Comparison of ENCODE assay signal across 2 cellular contexts in the genomic region with DNA sequence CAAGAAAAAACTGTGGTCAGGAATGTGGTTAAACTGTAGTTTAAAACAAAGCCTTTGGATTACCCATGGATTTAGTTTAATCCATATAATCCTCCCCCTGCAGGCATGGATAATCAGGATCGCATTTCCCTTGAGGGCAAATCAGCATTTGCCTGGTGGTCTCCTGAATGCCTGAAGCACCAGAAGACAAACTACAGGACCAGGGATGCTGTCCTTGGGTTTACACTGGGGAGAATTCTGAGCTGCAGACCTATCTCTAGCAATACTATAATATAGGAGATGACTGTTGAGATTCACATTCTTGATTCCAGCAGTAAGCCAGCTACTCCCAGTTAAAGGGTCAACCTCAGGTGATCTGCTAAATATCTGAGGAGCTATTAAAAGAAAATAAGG.
TF ChIP-seq lines count a peak whose summit lies in the region.

No MANE protein-coding gene starts in this region.

TF ChIP-seq in SK-N-SH treated with all-trans-retinoic acid at 6 μM for 48 hours, 23 proteins besides CTCF, POLR2A, EP300 and RAD21:
- TF ChIP-seq ZFP3 (CRISPR knock-in tag; IDR thresholded peaks at IDR 0.05) (no peak), ZFP30 (CRISPR knock-in tag; IDR thresholded peaks at IDR 0.05) (no peak), ZNF565 (CRISPR knock-in tag; conservative IDR thresholded peaks at IDR 0.05; ENCODE audit: low read depth) (no peak), ZC3H10 (CRISPR knock-in tag; IDR thresholded peaks at IDR 0.05) (no peak), SNAI2 (CRISPR knock-in tag; IDR thresholded peaks at IDR 0.05) (no peak), ESRRG (CRISPR knock-in tag; IDR thresholded peaks at IDR 0.05) (no peak), CSDC2 (CRISPR knock-in tag; IDR thresholded peaks at IDR 0.05) (no peak), ISL1 (CRISPR knock-in tag; IDR thresholded peaks at IDR 0.05) (no peak), ARNTL (CRISPR knock-in tag; IDR thresholded peaks at IDR 0.05; ENCODE audit: borderline replicate concordance, low read depth) (no peak), OSR1 (CRISPR knock-in tag; IDR thresholded peaks at IDR 0.05) (no peak), ZNF8 (CRISPR knock-in tag; IDR thresholded peaks at IDR 0.05) (no peak), ZNF70 (CRISPR knock-in tag; IDR thresholded peaks at IDR 0.05) (no peak)
- TF ChIP-seq, protein P1, sequence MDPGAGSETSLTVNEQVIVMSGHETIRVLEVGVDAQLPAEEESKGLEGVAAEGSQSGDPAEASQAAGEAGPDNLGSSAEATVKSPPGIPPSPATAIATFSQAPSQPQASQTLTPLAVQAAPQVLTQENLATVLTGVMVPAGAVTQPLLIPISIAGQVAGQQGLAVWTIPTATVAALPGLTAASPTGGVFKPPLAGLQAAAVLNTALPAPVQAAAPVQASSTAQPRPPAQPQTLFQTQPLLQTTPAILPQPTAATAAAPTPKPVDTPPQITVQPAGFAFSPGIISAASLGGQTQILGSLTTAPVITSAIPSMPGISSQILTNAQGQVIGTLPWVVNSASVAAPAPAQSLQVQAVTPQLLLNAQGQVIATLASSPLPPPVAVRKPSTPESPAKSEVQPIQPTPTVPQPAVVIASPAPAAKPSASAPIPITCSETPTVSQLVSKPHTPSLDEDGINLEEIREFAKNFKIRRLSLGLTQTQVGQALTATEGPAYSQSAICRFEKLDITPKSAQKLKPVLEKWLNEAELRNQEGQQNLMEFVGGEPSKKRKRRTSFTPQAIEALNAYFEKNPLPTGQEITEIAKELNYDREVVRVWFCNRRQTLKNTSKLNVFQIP (CRISPR knock-in tag; IDR thresholded peaks at IDR 0.05; ENCODE audit: borderline replicate concordance, low read depth), result no peak
- TF ChIP-seq, protein P2, sequence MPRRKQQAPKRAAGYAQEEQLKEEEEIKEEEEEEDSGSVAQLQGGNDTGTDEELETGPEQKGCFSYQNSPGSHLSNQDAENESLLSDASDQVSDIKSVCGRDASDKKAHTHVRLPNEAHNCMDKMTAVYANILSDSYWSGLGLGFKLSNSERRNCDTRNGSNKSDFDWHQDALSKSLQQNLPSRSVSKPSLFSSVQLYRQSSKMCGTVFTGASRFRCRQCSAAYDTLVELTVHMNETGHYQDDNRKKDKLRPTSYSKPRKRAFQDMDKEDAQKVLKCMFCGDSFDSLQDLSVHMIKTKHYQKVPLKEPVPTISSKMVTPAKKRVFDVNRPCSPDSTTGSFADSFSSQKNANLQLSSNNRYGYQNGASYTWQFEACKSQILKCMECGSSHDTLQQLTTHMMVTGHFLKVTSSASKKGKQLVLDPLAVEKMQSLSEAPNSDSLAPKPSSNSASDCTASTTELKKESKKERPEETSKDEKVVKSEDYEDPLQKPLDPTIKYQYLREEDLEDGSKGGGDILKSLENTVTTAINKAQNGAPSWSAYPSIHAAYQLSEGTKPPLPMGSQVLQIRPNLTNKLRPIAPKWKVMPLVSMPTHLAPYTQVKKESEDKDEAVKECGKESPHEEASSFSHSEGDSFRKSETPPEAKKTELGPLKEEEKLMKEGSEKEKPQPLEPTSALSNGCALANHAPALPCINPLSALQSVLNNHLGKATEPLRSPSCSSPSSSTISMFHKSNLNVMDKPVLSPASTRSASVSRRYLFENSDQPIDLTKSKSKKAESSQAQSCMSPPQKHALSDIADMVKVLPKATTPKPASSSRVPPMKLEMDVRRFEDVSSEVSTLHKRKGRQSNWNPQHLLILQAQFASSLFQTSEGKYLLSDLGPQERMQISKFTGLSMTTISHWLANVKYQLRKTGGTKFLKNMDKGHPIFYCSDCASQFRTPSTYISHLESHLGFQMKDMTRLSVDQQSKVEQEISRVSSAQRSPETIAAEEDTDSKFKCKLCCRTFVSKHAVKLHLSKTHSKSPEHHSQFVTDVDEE (CRISPR knock-in tag; IDR thresholded peaks at IDR 0.05), result no peak
- TF ChIP-seq, protein P3, sequence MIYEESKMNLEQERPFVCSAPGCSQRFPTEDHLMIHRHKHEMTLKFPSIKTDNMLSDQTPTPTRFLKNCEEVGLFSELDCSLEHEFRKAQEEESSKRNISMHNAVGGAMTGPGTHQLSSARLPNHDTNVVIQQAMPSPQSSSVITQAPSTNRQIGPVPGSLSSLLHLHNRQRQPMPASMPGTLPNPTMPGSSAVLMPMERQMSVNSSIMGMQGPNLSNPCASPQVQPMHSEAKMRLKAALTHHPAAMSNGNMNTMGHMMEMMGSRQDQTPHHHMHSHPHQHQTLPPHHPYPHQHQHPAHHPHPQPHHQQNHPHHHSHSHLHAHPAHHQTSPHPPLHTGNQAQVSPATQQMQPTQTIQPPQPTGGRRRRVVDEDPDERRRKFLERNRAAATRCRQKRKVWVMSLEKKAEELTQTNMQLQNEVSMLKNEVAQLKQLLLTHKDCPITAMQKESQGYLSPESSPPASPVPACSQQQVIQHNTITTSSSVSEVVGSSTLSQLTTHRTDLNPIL (CRISPR knock-in tag; IDR thresholded peaks at IDR 0.05; ENCODE audit: low read depth), result no peak
TF ChIP-seq in SK-N-SH treated with all-trans-retinoic acid at 6 μM for 48 hours: peak in this region for 0.

TF ChIP-seq in SK-N-SH, 30 proteins besides CTCF, POLR2A, EP300 and RAD21:
- TF ChIP-seq MEF2A (IDR thresholded peaks at IDR 0.05; ENCODE audit: borderline replicate concordance, low read depth) (no peak), YY1 (IDR thresholded peaks at IDR 0.05; ENCODE audit: low read depth) (no peak), NRF1 (IDR thresholded peaks at IDR 0.05; ENCODE audit: low read depth, low read length) (no peak), GATA2 (CRISPR knock-in tag; IDR thresholded peaks at IDR 0.05) (no peak), TAF1 (IDR thresholded peaks at IDR 0.05; ENCODE audit: borderline replicate concordance, low read depth, low read length) (no peak)
- TF ChIP-seq, protein P4, sequence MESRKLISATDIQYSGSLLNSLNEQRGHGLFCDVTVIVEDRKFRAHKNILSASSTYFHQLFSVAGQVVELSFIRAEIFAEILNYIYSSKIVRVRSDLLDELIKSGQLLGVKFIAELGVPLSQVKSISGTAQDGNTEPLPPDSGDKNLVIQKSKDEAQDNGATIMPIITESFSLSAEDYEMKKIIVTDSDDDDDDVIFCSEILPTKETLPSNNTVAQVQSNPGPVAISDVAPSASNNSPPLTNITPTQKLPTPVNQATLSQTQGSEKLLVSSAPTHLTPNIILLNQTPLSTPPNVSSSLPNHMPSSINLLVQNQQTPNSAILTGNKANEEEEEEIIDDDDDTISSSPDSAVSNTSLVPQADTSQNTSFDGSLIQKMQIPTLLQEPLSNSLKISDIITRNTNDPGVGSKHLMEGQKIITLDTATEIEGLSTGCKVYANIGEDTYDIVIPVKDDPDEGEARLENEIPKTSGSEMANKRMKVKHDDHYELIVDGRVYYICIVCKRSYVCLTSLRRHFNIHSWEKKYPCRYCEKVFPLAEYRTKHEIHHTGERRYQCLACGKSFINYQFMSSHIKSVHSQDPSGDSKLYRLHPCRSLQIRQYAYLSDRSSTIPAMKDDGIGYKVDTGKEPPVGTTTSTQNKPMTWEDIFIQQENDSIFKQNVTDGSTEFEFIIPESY (IDR thresholded peaks at IDR 0.05; ENCODE audit: borderline replicate concordance, low read depth), result no peak
